Comparison of ENCODE assay signal across 8 cellular contexts in genomic region chr4:37826282-37827029, GRCh38. TPM values are rescaled to one million over a fixed set of nuclear protein-coding genes. Genes with fewer than 3 reads are reported as not detected.
DNase-seq lines count a peak whose midpoint lies in the region; ATAC-seq, FAIRE-seq and TF ChIP-seq lines count a peak whose summit lies in the region.

Gene PGM2 (plus strand): TSS chr4:37826686. CDS start chr4:37826733, 47 bp downstream.

- peaks cover 22% of the 10 kb centered on the region for H3K36me3 Mint-ChIP-seq in central memory CD8-positive, alpha-beta T cell (ENCODE audit: insufficient read depth)

- H3K4me1 Mint-ChIP-seq in central memory CD8-positive, alpha-beta T cell: peaks cover 34% of the 10 kb centered on the region

- no peak for FAIRE-seq in kidney (lab: Jason Lieb, UNC)

- peaks cover 0 to 2% of the 10 kb centered on the region in 2 donors for H3K36me3 ChIP-seq in kidney (ENCODE audit: control insufficient read depth in 1 of 2, insufficient read depth in 2 of 2, low read length in 2 of 2)

- H3K9me3 ChIP-seq in AG04450 (ENCODE audit: control insufficient read depth, insufficient read depth, low read length) (peaks cover 6% of the 10 kb centered on the region; the same call in 1 of the 2 replicates), kidney (ENCODE audit: control insufficient read depth in 1 of 2, low read length in 2 of 2) (no peaks in the 10 kb centered on the region)

- ATAC-seq in GM18870 (IDR thresholded peaks at IDR 0.05; ENCODE audit: unreplicated experiment) (peak; percentile 88), HG03108 (IDR thresholded peaks at IDR 0.05; ENCODE audit: unreplicated experiment) (peak; percentile 96)
- ATAC-seq in central memory CD8-positive, alpha-beta T cell (replicated peaks; ENCODE audit: extremely low read depth, poor library complexity, severe bottlenecking): peak; percentile 99

- peak within 1 kb of the TSS; percentile 88 for H3K4me3 ChIP-seq in AG04450 (ENCODE audit: low read depth, low read length)
- H3K4me3 ChIP-seq in kidney (ENCODE audit: low read length in 2 of 2): peak within 1 kb of the TSS; percentile 88 to 93

- peak within 1 kb of the TSS; percentile 47 for H3K27ac ChIP-seq in AG04450 (ENCODE audit: low read depth, low read length)
- peak within 1 kb of the TSS; percentile 73 to 85 for H3K27ac ChIP-seq in kidney (ENCODE audit: low read depth in 2 of 2, low read length in 2 of 2)

- H3K9ac ChIP-seq in kidney (ENCODE audit: low read length in 2 of 2): peak within 1 kb of the TSS; percentile 30 to 89

- peak within 1 kb of the TSS; percentile 90 for H3K27ac Mint-ChIP-seq in central memory CD8-positive, alpha-beta T cell (ENCODE audit: low read depth)

- H3K4me3 Mint-ChIP-seq in central memory CD8-positive, alpha-beta T cell: peak within 1 kb of the TSS; percentile 95

- CTCF ChIA-PET in AG04450 (lab: Charles Lee): interaction anchor here (1.1 to 2.7 kb wide), 5 partner anchors 8 to 225 kb away, joined by 3 to 14 read pairs (median 6); no protein-coding TSS in a partner anchor

- no peaks in the 10 kb centered on the region for H3K27me3 Mint-ChIP-seq in central memory CD8-positive, alpha-beta T cell

- POLR2A ChIA-PET in AG04450 (lab: Yijun Ruan, JAX): interaction anchor here (1.0 to 1.2 kb wide), 2 partner anchors 61 to 140 kb away, joined by 3 read pairs; partner anchors contain the start of gene RELL1

- H3K27me3 ChIP-seq in AG04450 (ENCODE audit: control insufficient read depth, insufficient read depth, low read length): no peaks in the 10 kb centered on the region

- DNase-seq in AG04450 (ENCODE audit: low read depth, low spot score) (no peak), NCI-H2227 (lab: John Stamatoyannopoulos, UW; ENCODE audit: unreplicated experiment) (peak; percentile 83), kidney (peak; percentile 97)
- peak; percentile 81 for DNase-seq in activated CD4-positive, CD25-positive, alpha-beta regulatory T cell treated with anti-CD3 and anti-CD28 coated beads, Interleukin-2, amount 50 U/mL, for 16 hours (ENCODE audit: low read depth, low spot score)
- peak; percentile 80 to 81 for DNase-seq in central memory CD8-positive, alpha-beta T cell (ENCODE audit: low spot score in 2 of 2)
- DNase-seq in stimulated activated CD4-positive, alpha-beta T cell treated with anti-CD3 and anti-CD28 coated beads, Interleukin-15, amount 100 ng/mL, for 48 hours (ENCODE audit: low read depth in 2 of 2): peak; percentile 79 to 89

- peaks cover 6 to 12% of the 10 kb centered on the region in 2 donors for H3K4me1 ChIP-seq in kidney (ENCODE audit: control insufficient read depth in 1 of 2, insufficient read depth in 1 of 2, low read depth in 1 of 2, low read length in 2 of 2)

- H3K9me3 Mint-ChIP-seq in central memory CD8-positive, alpha-beta T cell: no peaks in the 10 kb centered on the region

- intact Hi-C loops in kidney (cut with DNase I): no loop called here

- TF ChIP-seq CTCF in AG04450 (IDR thresholded peaks at IDR 0.05; ENCODE audit: low read depth, low read length): no peak
- TF ChIP-seq CTCF in kidney (IDR thresholded peaks at IDR 0.05; ENCODE audit: borderline replicate concordance, extremely low read depth, insufficient read depth): no peak

RNA-seq across cellular contexts. Expression of gene PGM2, which starts in this region (rescaled TPM):
- polyA plus RNA-seq in AG04450 (2011; rRNA removed) (17.6 and 24.1 TPM in 2 replicates), kidney (ENCODE audit: insufficient read depth, low read depth, low replicate concordance) (15.5 TPM)
- 12.7 and 16.3 TPM in 2 replicates for polyA minus RNA-seq in AG04450 (2011; rRNA and poly(A)+ RNA removed)
- total RNA-seq in kidney: 30.7 TPM
